ENCODE assay signal across 15 cellular contexts in genomic region chr19:39124136-39124764, GRCh38. TPM values are rescaled to one million over a fixed set of nuclear protein-coding genes. Genes with fewer than 3 reads are reported as not detected.
A peak's percentile ranks its signal among the peaks of the same experiment; 100 is the strongest.
DNase-seq lines count a peak whose midpoint lies in the region; ATAC-seq and TF ChIP-seq lines count a peak whose summit lies in the region.
"Had no signal": no experiment of that assay in that cellular context is flagged by ENCODE, and none has a peak within 500 bp of the region (broad histone marks: within the 10 kb centered on the region; RNA-seq: fewer than 3 reads in every experiment).

No MANE protein-coding gene starts in this region.

- H3K4me1 ChIP-seq in HUES6 (ENCODE audit: control insufficient read depth, insufficient read depth, low read length) (peaks cover 22% of the 10 kb centered on the region), smooth muscle cell (ENCODE audit: low read depth) (peaks cover 2% of the 10 kb centered on the region)

- intact Hi-C loops in natural killer cell (cut with micrococcal nuclease): loop anchor here (2.0 kb wide), 1 partner anchor 287 kb away; no protein-coding TSS in a partner anchor

- peaks cover 25% of the 10 kb centered on the region for H3K4me1 Mint-ChIP-seq in activated naive CD8-positive, alpha-beta T cell treated with anti-CD3 and anti-CD28 coated beads, Interleukin-2, amount 10 ng/mL, durations not matched to agents 7 days and 5 days
- peaks cover 20 to 30% of the 10 kb centered on the region in 2 donors for H3K4me1 Mint-ChIP-seq in natural killer cell

- H3K36me3 ChIP-seq in HUES6 (ENCODE audit: control insufficient read depth, insufficient read depth, low read length): no peaks in the 10 kb centered on the region
- no peaks in the 10 kb centered on the region for H3K36me3 ChIP-seq in smooth muscle cell (ENCODE audit: low read depth)
- H3K36me3 ChIP-seq: thyroid gland had no signal

- no peak overlapping the region for H3K9ac ChIP-seq in HUES6 (ENCODE audit: low read length)
- no peak overlapping the region for H3K9ac ChIP-seq in smooth muscle cell (ENCODE audit: low read depth)

- no peak for TF ChIP-seq CTCF in natural killer cell (IDR thresholded peaks at IDR 0.05)
- no peak for TF ChIP-seq CTCF in smooth muscle cell (IDR thresholded peaks at IDR 0.05; ENCODE audit: borderline replicate concordance, insufficient read depth, poor library complexity, severe bottlenecking)

- H3K9me3 Mint-ChIP-seq in activated naive CD8-positive, alpha-beta T cell treated with anti-CD3 and anti-CD28 coated beads, Interleukin-2, amount 10 ng/mL, durations not matched to agents 7 days and 5 days: no peaks in the 10 kb centered on the region
- no peaks in the 10 kb centered on the region for H3K9me3 Mint-ChIP-seq in natural killer cell

- POLR2A ChIA-PET in activated naive CD8-positive, alpha-beta T cell treated with anti-CD3 and anti-CD28 coated beads, Interleukin-2, amount 10 ng/mL, durations not matched to agents 7 days and 5 days (lab: Charles Lee): no interaction called here

- H3K27me3 ChIP-seq in HUES6 (ENCODE audit: control insufficient read depth, insufficient read depth, low read length) (no peaks in the 10 kb centered on the region), smooth muscle cell (ENCODE audit: low read depth) (no peaks in the 10 kb centered on the region)
- H3K27me3 ChIP-seq: thyroid gland had no signal

- no peak for ATAC-seq in activated naive CD8-positive, alpha-beta T cell treated with anti-CD3 and anti-CD28 coated beads, Interleukin-2, amount 10 ng/mL, durations not matched to agents 7 days and 5 days (ENCODE audit: low read depth)
- ATAC-seq in natural killer cell (no peak), GM21447 (IDR thresholded peaks at IDR 0.05; ENCODE audit: unreplicated experiment) (no peak)
- ATAC-seq: left cardiac atrium had no signal

- H3K4me3 ChIP-seq in HUES6 (ENCODE audit: low read depth, low read length) (no peak overlapping the region), smooth muscle cell (no peak overlapping the region)

- H3K27me3 Mint-ChIP-seq in activated naive CD8-positive, alpha-beta T cell treated with anti-CD3 and anti-CD28 coated beads, Interleukin-2, amount 10 ng/mL, durations not matched to agents 7 days and 5 days: peaks cover 9% of the 10 kb centered on the region
- H3K27me3 Mint-ChIP-seq in natural killer cell (ENCODE audit: low read depth in 2 of 2): peaks cover 0 to 6% of the 10 kb centered on the region in 2 donors

- H2AFZ ChIP-seq in smooth muscle cell (ENCODE audit: low read depth): no peak overlapping the region

- peaks cover 29% of the 10 kb centered on the region for H4K20me1 ChIP-seq in smooth muscle cell (ENCODE audit: low read depth)

- H3F3A ChIP-seq in smooth muscle cell (ENCODE audit: low read depth): no peaks in the 10 kb centered on the region

- peaks cover 36% of the 10 kb centered on the region for H3K79me2 ChIP-seq in smooth muscle cell (ENCODE audit: low read depth)

- DNase-seq in DMS53 (lab: John Stamatoyannopoulos, UW) (peak; percentile 29), DMS53 treated with DMSO at 0.1 percent for 48 hours (lab: John Stamatoyannopoulos, UW; ENCODE audit: unreplicated experiment) (no peak), natural killer cell (no peak), COR-L47 (lab: John Stamatoyannopoulos, UW) (no peak), smooth muscle cell (lab: John Stamatoyannopoulos, UW; ENCODE audit: unreplicated experiment) (no peak)
- no peak for DNase-seq in activated naive CD8-positive, alpha-beta T cell treated with anti-CD3 and anti-CD28 coated beads, Interleukin-2, amount 10 ng/mL, durations not matched to agents 7 days and 5 days
- DNase-seq: 8988T; activated CD4-positive, CD25-positive, alpha-beta regulatory T cell; cerebellar nuclear complex; head of caudate nucleus; left cardiac atrium; NCI-H187 treated with DMSO at 0.1 percent for 48 hours; thyroid gland had no signal

- peak overlapping the region; percentile 68 for H3K4me3 Mint-ChIP-seq in activated naive CD8-positive, alpha-beta T cell treated with anti-CD3 and anti-CD28 coated beads, Interleukin-2, amount 10 ng/mL, durations not matched to agents 7 days and 5 days
- peak overlapping the region; percentile 52 for H3K4me3 Mint-ChIP-seq in natural killer cell

- H3K36me3 Mint-ChIP-seq in activated naive CD8-positive, alpha-beta T cell treated with anti-CD3 and anti-CD28 coated beads, Interleukin-2, amount 10 ng/mL, durations not matched to agents 7 days and 5 days: peaks cover 2% of the 10 kb centered on the region
- H3K36me3 Mint-ChIP-seq in natural killer cell: no peaks in the 10 kb centered on the region

- H3K9me3 ChIP-seq in HUES6 (ENCODE audit: control insufficient read depth, insufficient read depth, low read depth, low read length): no peaks in the 10 kb centered on the region
- no peaks in the 10 kb centered on the region for H3K9me3 ChIP-seq in smooth muscle cell (replicated peaks; ENCODE audit: low read depth)
- H3K9me3 ChIP-seq: thyroid gland had no signal

- WGBS in smooth muscle cell (ENCODE audit: low lambda C conversion rate): 78% methylated on average over 7 of the region's 7 CpGs

- no peak overlapping the region for H3K4me2 ChIP-seq in smooth muscle cell

- H3K27ac ChIP-seq in HUES6 (ENCODE audit: low read depth, low read length) (peak overlapping the region; percentile 5; the same call in 1 of the 2 replicates), smooth muscle cell (ENCODE audit: low read depth) (no peak overlapping the region)

- H3K27ac Mint-ChIP-seq in activated naive CD8-positive, alpha-beta T cell treated with anti-CD3 and anti-CD28 coated beads, Interleukin-2, amount 10 ng/mL, durations not matched to agents 7 days and 5 days: no peak overlapping the region
- H3K27ac Mint-ChIP-seq in natural killer cell: peak overlapping the region; percentile 26 to 100

RNA-seq across cellular contexts. Expression of gene PAK4, which starts 1.3 kb away (rescaled TPM):
- total RNA-seq in activated naive CD8-positive, alpha-beta T cell treated with anti-CD3 and anti-CD28 coated beads, Interleukin-2, amount 10 ng/mL, durations not matched to agents 7 days and 5 days: 10 to 100 TPM; 16.1 to 17.1 TPM
- total RNA-seq in natural killer cell: 10 to 100 TPM in 2 of 3 donors, 1 to 10 TPM in 1; 6.7 to 13.4 (median 11.8) TPM
- total RNA-seq in smooth muscle cell: 9.7 and 11.8 TPM in 2 replicates
- 19.1 and 19.9 TPM in 2 replicates for polyA plus RNA-seq in smooth muscle cell

RNA-seq across cellular contexts. Expression of gene ACP7, which starts 40.1 kb away (rescaled TPM):
- not detected for total RNA-seq in activated naive CD8-positive, alpha-beta T cell treated with anti-CD3 and anti-CD28 coated beads, Interleukin-2, amount 10 ng/mL, durations not matched to agents 7 days and 5 days
- total RNA-seq in natural killer cell: not detected
- total RNA-seq in smooth muscle cell: 0.22 and 2.2 TPM in 2 replicates
- not detected in 2 replicates for polyA plus RNA-seq in smooth muscle cell
- total RNA-seq: left cardiac atrium had no signal
